ENCODE assay signal across 1 cellular context in genomic region chr1:31688233-31688918, GRCh38.
TF ChIP-seq lines count a peak whose summit lies in the region.

No MANE protein-coding gene starts in this region.

TF ChIP-seq in WTC11, 78 proteins besides CTCF, POLR2A, EP300 and RAD21:
- TF ChIP-seq SP1 (CRISPR knock-in tag; conservative IDR thresholded peaks at IDR 0.05), result no peak
- no peak for TF ChIP-seq IRF2 (CRISPR knock-in tag; IDR thresholded peaks at IDR 0.05; ENCODE audit: borderline replicate concordance, low read depth)
- TF ChIP-seq, protein P1, sequence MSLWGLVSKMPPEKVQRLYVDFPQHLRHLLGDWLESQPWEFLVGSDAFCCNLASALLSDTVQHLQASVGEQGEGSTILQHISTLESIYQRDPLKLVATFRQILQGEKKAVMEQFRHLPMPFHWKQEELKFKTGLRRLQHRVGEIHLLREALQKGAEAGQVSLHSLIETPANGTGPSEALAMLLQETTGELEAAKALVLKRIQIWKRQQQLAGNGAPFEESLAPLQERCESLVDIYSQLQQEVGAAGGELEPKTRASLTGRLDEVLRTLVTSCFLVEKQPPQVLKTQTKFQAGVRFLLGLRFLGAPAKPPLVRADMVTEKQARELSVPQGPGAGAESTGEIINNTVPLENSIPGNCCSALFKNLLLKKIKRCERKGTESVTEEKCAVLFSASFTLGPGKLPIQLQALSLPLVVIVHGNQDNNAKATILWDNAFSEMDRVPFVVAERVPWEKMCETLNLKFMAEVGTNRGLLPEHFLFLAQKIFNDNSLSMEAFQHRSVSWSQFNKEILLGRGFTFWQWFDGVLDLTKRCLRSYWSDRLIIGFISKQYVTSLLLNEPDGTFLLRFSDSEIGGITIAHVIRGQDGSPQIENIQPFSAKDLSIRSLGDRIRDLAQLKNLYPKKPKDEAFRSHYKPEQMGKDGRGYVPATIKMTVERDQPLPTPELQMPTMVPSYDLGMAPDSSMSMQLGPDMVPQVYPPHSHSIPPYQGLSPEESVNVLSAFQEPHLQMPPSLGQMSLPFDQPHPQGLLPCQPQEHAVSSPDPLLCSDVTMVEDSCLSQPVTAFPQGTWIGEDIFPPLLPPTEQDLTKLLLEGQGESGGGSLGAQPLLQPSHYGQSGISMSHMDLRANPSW (CRISPR knock-in tag; conservative IDR thresholded peaks at IDR 0.05; ENCODE audit: low read depth), result no peak
- TF ChIP-seq, protein P2, sequence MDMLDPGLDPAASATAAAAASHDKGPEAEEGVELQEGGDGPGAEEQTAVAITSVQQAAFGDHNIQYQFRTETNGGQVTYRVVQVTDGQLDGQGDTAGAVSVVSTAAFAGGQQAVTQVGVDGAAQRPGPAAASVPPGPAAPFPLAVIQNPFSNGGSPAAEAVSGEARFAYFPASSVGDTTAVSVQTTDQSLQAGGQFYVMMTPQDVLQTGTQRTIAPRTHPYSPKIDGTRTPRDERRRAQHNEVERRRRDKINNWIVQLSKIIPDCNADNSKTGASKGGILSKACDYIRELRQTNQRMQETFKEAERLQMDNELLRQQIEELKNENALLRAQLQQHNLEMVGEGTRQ (CRISPR knock-in tag; IDR thresholded peaks at IDR 0.05), result no peak
